Comparison of ENCODE assay signal across 8 cellular contexts in genomic region chr14:87896393-87897380, GRCh38.
DNase-seq lines count a peak whose midpoint lies in the region; ATAC-seq, FAIRE-seq and TF ChIP-seq lines count a peak whose summit lies in the region.

No MANE protein-coding gene starts in this region.

- H3K4ac ChIP-seq in mesenchymal stem cell (ENCODE audit: low read depth in 1 of 2, low read length in 2 of 2), result no peak overlapping the region

- no peaks in the 10 kb centered on the region for H3K4me1 ChIP-seq in mesenchymal stem cell (ENCODE audit: control insufficient read depth, insufficient read depth, low read depth, low read length)

- no peak overlapping the region for H2AK5ac ChIP-seq in mesenchymal stem cell (ENCODE audit: low read length, severe bottlenecking)

- H3K4me3 ChIP-seq in mesenchymal stem cell (ENCODE audit: insufficient read depth in 1 of 2, low read depth in 1 of 2, low read length in 2 of 2), result no peak overlapping the region

- no peak overlapping the region for H4K91ac ChIP-seq in mesenchymal stem cell (ENCODE audit: low read length)

- 36% methylated on average over 9 of the region's 9 CpGs for WGBS in mesenchymal stem cell

- peak; percentile 66 for TF ChIP-seq CTCF in GM10266 (IDR thresholded peaks at IDR 0.05; ENCODE audit: control insufficient read depth, insufficient read depth, low read depth, missing control alignments)

- H2BK5ac ChIP-seq in mesenchymal stem cell (ENCODE audit: low read depth, low read length, poor library complexity, severe bottlenecking), result no peak overlapping the region

- no peaks in the 10 kb centered on the region for H3K79me1 ChIP-seq in mesenchymal stem cell (replicated peaks; ENCODE audit: low read length, poor library complexity, severe bottlenecking)

- H3K36me3 ChIP-seq in mesenchymal stem cell (ENCODE audit: control insufficient read depth in 1 of 2, insufficient read depth in 2 of 2, low read depth in 1 of 2, low read length in 2 of 2), result no peaks in the 10 kb centered on the region

- ATAC-seq in HG03575 (IDR thresholded peaks at IDR 0.05; ENCODE audit: extremely low read depth, insufficient number of reproducible peaks, low FRiP score, unreplicated experiment), result peak; percentile 57
- no peak for ATAC-seq in HG03439 (IDR thresholded peaks at IDR 0.05; ENCODE audit: unreplicated experiment)

- H3K4me2 ChIP-seq in mesenchymal stem cell (ENCODE audit: low read length, poor library complexity, severe bottlenecking), result no peak overlapping the region

- H2BK120ac ChIP-seq in mesenchymal stem cell (ENCODE audit: low read depth, low read length), result no peak overlapping the region

- no peak overlapping the region for H4K8ac ChIP-seq in mesenchymal stem cell (ENCODE audit: low read length)

- peak; percentile 96 for FAIRE-seq in A204.1 (lab: Jason Lieb, UNC)

- DNase-seq in GM10266 (ENCODE audit: extremely low spot score), result peak; percentile 42
- DNase-seq in NCI-H748 treated with DMSO at 0.1 percent for 48 hours (lab: John Stamatoyannopoulos, UW), result peak; percentile 69
- peak; percentile 52 for DNase-seq in cerebellar cortex (ENCODE audit: low spot score)
- peak; percentile 63 for DNase-seq in mesenchymal stem cell
- DNase-seq in stimulated activated CD4-positive, alpha-beta T cell treated with anti-CD3 and anti-CD28 coated beads, Interleukin-2, amount 100 ng/mL, for 24 hours, result no peak

- no peak overlapping the region for H2BK12ac ChIP-seq in mesenchymal stem cell (ENCODE audit: low read length in 2 of 2)

- H2AFZ ChIP-seq in mesenchymal stem cell (ENCODE audit: low read depth, low read length), result no peak overlapping the region

- no peak overlapping the region for H3K14ac ChIP-seq in mesenchymal stem cell (ENCODE audit: low read length in 2 of 2)

- peaks cover 0 to 20% of the 10 kb centered on the region in 2 experiments for H3K27me3 ChIP-seq in mesenchymal stem cell (ENCODE audit: control insufficient read depth in 1 of 2, insufficient read depth in 1 of 2, low read length in 2 of 2)

- H3K18ac ChIP-seq in mesenchymal stem cell (ENCODE audit: low read depth in 1 of 2, low read length in 2 of 2), result no peak overlapping the region

- no peak overlapping the region for H2BK15ac ChIP-seq in mesenchymal stem cell (ENCODE audit: low read depth, poor library complexity, severe bottlenecking)

- peak overlapping the region; percentile 62 for H3K9ac ChIP-seq in mesenchymal stem cell (ENCODE audit: low read length)

- H3K23ac ChIP-seq in mesenchymal stem cell (ENCODE audit: low read length in 2 of 2), result no peak overlapping the region

- H3K9me3 ChIP-seq in mesenchymal stem cell (ENCODE audit: control insufficient read depth, low read length), result no peaks in the 10 kb centered on the region

- H3K27ac ChIP-seq in mesenchymal stem cell (ENCODE audit: low read length, poor library complexity, severe bottlenecking), result no peak overlapping the region

Comparison
In these comparisons a context has a peak if more than half of its experiments do, and no peak if none do; other contexts are left out.
1. DNase-seq: peak in GM10266 (single experiment), NCI-H748 treated with DMSO at 0.1 percent for 48 hours (single experiment), cerebellar cortex (single experiment) and mesenchymal stem cell (single experiment); none in stimulated activated CD4-positive, alpha-beta T cell treated with anti-CD3 and anti-CD28 coated beads, Interleukin-2, amount 100 ng/mL, for 24 hours (0 of 2).